ENCODE assay signal across 12 cellular contexts in the genomic region with DNA sequence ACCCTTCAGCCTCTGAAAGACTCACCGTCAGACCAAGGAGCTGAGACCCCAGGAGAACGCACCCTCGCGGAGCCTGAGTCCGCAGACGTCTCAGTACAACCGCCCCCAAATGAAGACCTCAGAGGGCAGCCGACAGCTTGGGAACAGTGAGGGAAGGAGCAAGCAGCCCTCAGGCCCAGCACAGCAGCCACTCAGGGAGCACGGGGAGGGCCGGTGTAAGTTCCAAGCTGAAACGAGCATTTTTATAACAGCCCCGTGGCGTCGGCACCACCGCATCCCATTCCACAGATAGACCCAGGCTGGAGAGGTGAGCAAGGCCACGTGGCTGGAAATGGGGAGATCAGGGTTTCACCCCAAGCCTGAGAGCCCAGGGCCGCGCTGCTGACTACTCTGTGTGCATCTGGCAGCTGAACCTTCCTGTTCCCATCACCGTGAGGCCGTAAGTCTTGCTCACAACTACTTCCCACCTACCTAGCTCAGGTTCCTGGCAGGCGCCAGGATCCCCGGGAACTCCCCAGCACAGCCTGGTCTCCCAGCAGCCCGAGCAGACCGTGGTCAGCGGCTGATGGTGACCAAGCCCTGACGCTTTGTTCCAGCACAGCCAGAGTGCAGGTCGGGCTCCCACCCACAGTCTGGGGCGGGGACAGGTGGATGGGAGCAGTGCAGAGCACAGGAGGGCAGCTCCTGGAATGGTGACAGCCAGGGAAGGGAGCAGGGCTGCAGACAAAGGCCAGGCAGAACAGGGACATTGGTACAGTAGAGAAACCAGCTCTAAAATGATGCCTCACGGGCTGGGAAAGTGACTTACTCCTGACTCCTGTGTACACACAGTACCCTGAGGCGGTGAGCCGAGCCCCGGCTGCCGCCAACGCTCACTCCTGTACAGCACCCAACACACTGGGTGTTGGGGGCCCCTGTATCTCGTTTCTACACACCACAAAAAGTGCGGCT. TPM values are rescaled to one million over a fixed set of nuclear protein-coding genes. Genes with fewer than 3 reads are reported as not detected.
A peak's percentile ranks its signal among the peaks of the same experiment; 100 is the strongest.
DNase-seq lines count a peak whose midpoint lies in the region; ATAC-seq, FAIRE-seq and TF ChIP-seq lines count a peak whose summit lies in the region.
"Had no signal": no experiment of that assay in that cellular context is flagged by ENCODE, and none has a peak within 500 bp of the region (broad histone marks: within the 10 kb centered on the region; RNA-seq: fewer than 3 reads in every experiment).

No MANE protein-coding gene starts in this region.

- H3K4me3 Mint-ChIP-seq in CD4-positive, alpha-beta T cell = peak overlapping the region; percentile 42

- H3K4me2 ChIP-seq in GM12878 (ENCODE audit: control insufficient read depth, insufficient read depth) = no peak overlapping the region
- peak overlapping the region; percentile 95 for H3K4me2 ChIP-seq in HepG2 (ENCODE audit: low read depth, low read length)

- H3K36me3 Mint-ChIP-seq in CD4-positive, alpha-beta T cell (ENCODE audit: low read depth) = no peaks in the 10 kb centered on the region
- H3K36me3 Mint-ChIP-seq: CD4-positive, alpha-beta memory T cell had no signal

- no peaks in the 10 kb centered on the region for H3K9me3 ChIP-seq in CD4-positive, alpha-beta T cell (ENCODE audit: control insufficient read depth, low read length)
- H3K9me3 ChIP-seq in GM12878 (replicated peaks; ENCODE audit: control insufficient read depth, insufficient read depth, low read length) (no peaks in the 10 kb centered on the region; the same call in 2 of the 3 replicates), HepG2 (ENCODE audit: low read length) (no peaks in the 10 kb centered on the region)

- no peak for DNase-seq in CD4-positive, alpha-beta T cell
- DNase-seq in GM12878 (ENCODE audit: low read depth, low spot score) (no peak), HepG2 (ENCODE audit: low spot score) (no peak), T-helper 9 cell (no peak), NCI-H446 (lab: John Stamatoyannopoulos, UW) (no peak), NCI-H2196 (lab: John Stamatoyannopoulos, UW; ENCODE audit: unreplicated experiment) (no peak)
- no peak for DNase-seq in stimulated activated CD4-positive, alpha-beta T cell treated with anti-CD3 and anti-CD28 coated beads, Interleukin-1b, Interleukin-23, amount 100 ng/mL, for 48 hours
- DNase-seq: activated CD8-positive, alpha-beta memory T cell treated with anti-CD3 and anti-CD28 coated beads, Interleukin-2, amount 50 U/mL, for 48 hours; CD4-positive, alpha-beta memory T cell; NCI-H187 had no signal

- ATAC-seq in CD4-positive, alpha-beta T cell (ENCODE audit: poor library complexity) = peak; percentile 65
- ATAC-seq in HG03442 (IDR thresholded peaks at IDR 0.05; ENCODE audit: unreplicated experiment) (peak; percentile 52), GM12878 (peak; percentile 52), HepG2 (peak; percentile 88)

- H3K79me2 ChIP-seq in GM12878 (ENCODE audit: control insufficient read depth, insufficient read depth, low read length) (no peaks in the 10 kb centered on the region), HepG2 (ENCODE audit: insufficient read depth, low read length) (no peaks in the 10 kb centered on the region)

- no peak overlapping the region for H3K27ac ChIP-seq in CD4-positive, alpha-beta T cell (ENCODE audit: low read depth, low read length)
- H3K27ac ChIP-seq in GM12878 (ENCODE audit: control insufficient read depth, insufficient read depth) (no peak overlapping the region), HepG2 (ENCODE audit: extremely low read length, insufficient read depth, low read length) (no peak overlapping the region)
- H3K27ac ChIP-seq: coronary artery had no signal

- no peaks in the 10 kb centered on the region for H3K9me3 Mint-ChIP-seq in CD4-positive, alpha-beta T cell

- H2AFZ ChIP-seq in GM12878 (ENCODE audit: control insufficient read depth, low read depth, low read length) (no peak overlapping the region), HepG2 (ENCODE audit: low read length) (no peak overlapping the region)

- H3K36me3 ChIP-seq in GM12878 (ENCODE audit: control insufficient read depth in 2 of 2, insufficient read depth in 2 of 2, low read length in 1 of 2) (no peaks in the 10 kb centered on the region), HepG2 (replicated peaks in 1 of 2; ENCODE audit: control insufficient read depth in 1 of 2, insufficient read depth in 2 of 2, low read length in 2 of 2) (no peaks in the 10 kb centered on the region)

- no peak overlapping the region for H3K4me3 ChIP-seq in GM12878
- peak overlapping the region; percentile 37 to 71 (median 40); a peak in 5 of 6 replicates for H3K4me3 ChIP-seq in HepG2 (replicated peaks in 1 of 3; ENCODE audit: insufficient read depth in 1 of 3, low read depth in 2 of 3, low read length in 3 of 3)
- H3K4me3 ChIP-seq: coronary artery had no signal

- FAIRE-seq in GM12878 (lab: Jason Lieb, UNC) = no peak
- FAIRE-seq in HepG2 (lab: Jason Lieb, UNC) = peak; percentile 30

- BruUV-seq in GM12878 (replicated peaks; lab: Mats Ljungman, UMichigan) (no TSS peak), HepG2 (replicated peaks; lab: Mats Ljungman, UMichigan) (no TSS peak)

- WGBS in GM12878 (ENCODE audit: insufficient coverage, insufficient replicate concordance, low lambda C conversion rate, missing lambda C conversion rate) = 35% methylated on average over 36 of the region's 36 CpGs
- 11% methylated on average over 11 of the region's 36 CpGs for WGBS in HepG2 (ENCODE audit: low lambda C conversion rate)

- peaks cover 18% of the 10 kb centered on the region for H3K27me3 ChIP-seq in CD4-positive, alpha-beta T cell (ENCODE audit: control insufficient read depth, insufficient read depth, low read length)
- H3K27me3 ChIP-seq in GM12878 (replicated peaks in 1 of 2; ENCODE audit: control insufficient read depth in 2 of 2, insufficient read depth in 2 of 2, low read length in 1 of 2) (peaks cover 0 to 2% of the 10 kb centered on the region in 2 experiments; a peak in 1 of 4 replicates), HepG2 (ENCODE audit: control insufficient read depth in 1 of 2, insufficient read depth in 2 of 2, low read length in 2 of 2) (peaks cover 10 to 26% of the 10 kb centered on the region in 2 experiments; a peak in 4 of 5 replicates)

- peaks cover 28% of the 10 kb centered on the region for H3K27me3 Mint-ChIP-seq in CD4-positive, alpha-beta T cell

- peaks cover 8% of the 10 kb centered on the region for H3K4me1 Mint-ChIP-seq in CD4-positive, alpha-beta T cell (ENCODE audit: low read depth)

- TF ChIP-seq RAD21 in GM12878 (IDR thresholded peaks at IDR 0.05; ENCODE audit: insufficient read depth, low read depth, low read length) (no peak), HepG2 (CRISPR knock-in tag; IDR thresholded peaks at IDR 0.05) (no peak)

- in situ Hi-C loops in GM12878 (cut with MboI) = no loop called here
- in situ Hi-C loops in HepG2 (cut with HindIII; ENCODE audit: extremely low pct_ligation_motif_present, low pct_unique_long_range_greater_than_20kb) = no loop called here

- H4K20me1 ChIP-seq in GM12878 (ENCODE audit: control insufficient read depth, insufficient read depth) = no peaks in the 10 kb centered on the region
- H4K20me1 ChIP-seq in HepG2 (ENCODE audit: insufficient read depth, low read length) = no peaks in the 10 kb centered on the region

- POLR2A ChIA-PET in CD4-positive, alpha-beta T cell (lab: Charles Lee) = interaction anchor here (1.5 kb wide), 1 partner anchor 50 kb away, joined by 4 read pairs; the partner anchor contains the start of gene LMBR1
- POLR2A ChIA-PET in GM12878 (lab: Charles Lee) = no interaction called here
- POLR2A ChIA-PET in HepG2 (lab: Yijun Ruan, JAX) = no interaction called here

- CTCF ChIA-PET in CD4-positive, alpha-beta T cell (lab: Charles Lee) = no interaction called here
- CTCF ChIA-PET in GM12878 (lab: Yijun Ruan, JAX) = interaction anchor here (1.0 to 1.5 kb wide), 2 partner anchors 16 to 330 kb away, joined by 3 read pairs; no protein-coding TSS in a partner anchor
- CTCF ChIA-PET in HepG2 (lab: Yijun Ruan, JAX; ENCODE audit: low intra/inter-chr PET ratio, low total read pairs) = no interaction called here

- SMC1A ChIA-PET in GM12878 (lab: Charles Lee; ENCODE audit: uncharacterized antibody, unreplicated experiment) = no interaction called here

- H3K27ac Mint-ChIP-seq in CD4-positive, alpha-beta T cell = no peak overlapping the region

- H3K9ac ChIP-seq in GM12878 (ENCODE audit: control insufficient read depth, insufficient read depth, low read length) (no peak overlapping the region), HepG2 (ENCODE audit: insufficient read depth, low read depth, low read length) (peak overlapping the region; percentile 28; the same call in 1 of the 2 replicates)

- no peak for TF ChIP-seq CTCF in CD4-positive, alpha-beta T cell (IDR thresholded peaks at IDR 0.05)
- TF ChIP-seq CTCF in GM12878 (IDR thresholded peaks at IDR 0.05 in 2 of 3, conservative IDR thresholded peaks at IDR 0.05 in 1 of 3; ENCODE audit: control insufficient read depth in 2 of 3, extremely low read depth in 1 of 3, insufficient read depth in 1 of 3, low read depth in 3 of 3, low read length in 3 of 3) (no peak), HepG2 (CRISPR knock-in tag; IDR thresholded peaks at IDR 0.05) (no peak)

- RAD21 ChIA-PET in GM12878 (lab: Charles Lee; ENCODE audit: unreplicated experiment) = no interaction called here

- no peak; the same call in 1 of the 2 replicates for TF ChIP-seq POLR2A in GM12878 (IDR thresholded peaks at IDR 0.05; ENCODE audit: low read depth, low read length)
- no peak for TF ChIP-seq POLR2A in HepG2 (IDR thresholded peaks at IDR 0.05; ENCODE audit: insufficient read depth in 1 of 2, low read depth in 2 of 2, low read length in 2 of 2)

- no peak for TF ChIP-seq EP300 in GM12878 (IDR thresholded peaks at IDR 0.05; ENCODE audit: borderline replicate concordance in 1 of 2, control insufficient read depth in 1 of 2, low read depth in 2 of 2, low read length in 2 of 2)
- no peak for TF ChIP-seq EP300 in HepG2 (IDR thresholded peaks at IDR 0.05; ENCODE audit: low read depth in 2 of 2, low read length in 2 of 2)
- no peak for TF ChIP-seq EP300 in HepG2 (CRISPR knock-in tag; IDR thresholded peaks at IDR 0.05; ENCODE audit: borderline replicate concordance)

- intact Hi-C loops in CD4-positive, alpha-beta T cell (cut with DNase I, micrococcal nuclease) = no loop called here
- intact Hi-C loops in GM12878 (cut with micrococcal nuclease; ENCODE audit: unreplicated experiment) (no loop called here), HepG2 (cut with micrococcal nuclease; ENCODE audit: unreplicated experiment) (no loop called here)

- H3K4me1 ChIP-seq in GM12878 (ENCODE audit: control insufficient read depth, insufficient read depth, low read length) (no peaks in the 10 kb centered on the region), HepG2 (ENCODE audit: insufficient read depth, low read length) (peaks cover 29% of the 10 kb centered on the region)

RNA-seq across cellular contexts. Expression of gene NOM1, which starts 6.1 kb away (rescaled TPM):
- 10 to 100 TPM; 25.5 to 27.6 TPM for total RNA-seq in CD4-positive, alpha-beta T cell
- 77.9 and 79.1 TPM in 2 replicates for total RNA-seq in GM12878 (2013; cell fraction: nucleolus; rRNA removed)
- total RNA-seq in GM12878 (2014; rRNA removed) (17.6 and 19.0 TPM in 2 replicates), GM12878 (2014; rRNA removed; fragmentation: Illumina TruSeq; extraction: Trizol) (13.1 and 18.1 TPM in 2 replicates), GM12878 (2021) (18.3 and 20.1 TPM in 2 replicates), HepG2 (2016; rRNA removed; fragmentation: Illumina TruSeq; extraction: Trizol) (17.3 and 26.2 TPM in 2 replicates)
- 8.6 TPM for polyA plus RNA-seq in GM12878 (2011; ENCODE audit: low read depth)
- polyA plus RNA-seq in GM12878 (2011; rRNA removed) (15.7 and 18.0 TPM in 2 replicates), GM12878 (2014; fragmentation: Illumina TruSeq; extraction: Trizol) (18.2 and 21.6 TPM in 2 replicates), GM12878 (2014; fragmentation: Nextera tagmentation; extraction: Ambion mirVana) (1 to 10 TPM; 2.9 to 4.2 TPM), GM12878 (2014; rRNA removed) (20.8 and 21.3 TPM in 2 replicates), GM12878 (2016; fragmentation: Nextera tagmentation; extraction: Ambion mirVana) (10 to 100 TPM; 12.7 to 13.9 TPM), HepG2 (2011; rRNA removed) (14.0 and 14.2 TPM in 2 replicates)
- polyA plus RNA-seq in GM12878 (2011; cell fraction: cytosol; rRNA removed) = 12.9 and 14.4 TPM in 2 replicates
- 31.6 and 44.3 TPM in 2 replicates for polyA plus RNA-seq in GM12878 (2011; cell fraction: nucleus; rRNA removed)
- 11.9 and 14.8 TPM in 2 replicates for polyA plus RNA-seq in GM12878 (2012)
- 18.7 and 20.2 TPM in 2 replicates for polyA minus RNA-seq in GM12878 (2011; rRNA and poly(A)+ RNA removed)
- polyA minus RNA-seq in GM12878 (2011; cell fraction: cytosol; rRNA and poly(A)+ RNA removed) = 12.0 and 14.8 TPM in 2 replicates
- polyA minus RNA-seq in GM12878 (2011; cell fraction: nucleus; rRNA and poly(A)+ RNA removed) = 18.6 and 34.3 TPM in 2 replicates
- total RNA-seq in HepG2 (2016; cell fraction: cytosol; rRNA removed; fragmentation: Illumina TruSeq; extraction: Trizol; ENCODE audit: low read depth) = 19.4 and 19.6 TPM in 2 replicates
- total RNA-seq in HepG2 (2016; cell fraction: insoluble cytoplasmic fraction; rRNA removed; fragmentation: Illumina TruSeq; extraction: Trizol) = 17.8 and 29.8 TPM in 2 replicates
- 9.5 and 9.7 TPM in 2 replicates for total RNA-seq in HepG2 (2016; cell fraction: membrane; rRNA removed; fragmentation: Illumina TruSeq; extraction: Trizol)
- total RNA-seq in HepG2 (2016; cell fraction: nucleus; rRNA removed; fragmentation: Illumina TruSeq; extraction: Trizol) = 38.8 and 47.6 TPM in 2 replicates
- polyA plus RNA-seq in HepG2 (2011; cell fraction: cytosol; rRNA removed) = 3.9 and 4.6 TPM in 2 replicates
- 31.2 and 37.8 TPM in 2 replicates for polyA plus RNA-seq in HepG2 (2011; cell fraction: nucleus; rRNA removed)
- polyA plus RNA-seq in HepG2 (2012) = 12.8 and 13.3 TPM in 2 replicates
- 0.77 and 1.1 TPM in 2 replicates for polyA plus RNA-seq in HepG2 (2016; cell fraction: cytosol; fragmentation: Illumina TruSeq; extraction: Trizol; ENCODE audit: low read depth)
- 13.4 and 13.7 TPM in 2 replicates for polyA plus RNA-seq in HepG2 (2016; cell fraction: insoluble cytoplasmic fraction; fragmentation: Illumina TruSeq; extraction: Trizol; ENCODE audit: low read depth)
- polyA plus RNA-seq in HepG2 (2016; cell fraction: membrane; fragmentation: Illumina TruSeq; extraction: Trizol; ENCODE audit: low read depth) = 2.3 and 2.8 TPM in 2 replicates
- 57.7 and 61.6 TPM in 2 replicates for polyA plus RNA-seq in HepG2 (2016; cell fraction: nucleus; fragmentation: Illumina TruSeq; extraction: Trizol; ENCODE audit: insufficient read depth, low read depth)
- polyA minus RNA-seq in HepG2 (2011; rRNA and poly(A)+ RNA removed; ENCODE audit: low replicate concordance) = 25.8 and 45.7 TPM in 2 replicates
- 5.3 and 6.9 TPM in 2 replicates for polyA minus RNA-seq in HepG2 (2011; cell fraction: cytosol; rRNA and poly(A)+ RNA removed)
- polyA minus RNA-seq in HepG2 (2011; cell fraction: nucleus; rRNA and poly(A)+ RNA removed) = 44.3 and 51.8 TPM in 2 replicates

RNA-seq across cellular contexts. Expression of gene LMBR1, which starts 50.4 kb away (rescaled TPM):
- total RNA-seq in CD4-positive, alpha-beta T cell = 10 to 100 TPM; 61.6 to 61.9 TPM
- 221 and 240 TPM in 2 replicates for total RNA-seq in GM12878 (2013; cell fraction: nucleolus; rRNA removed)
- total RNA-seq in GM12878 (2014; rRNA removed) = 49.0 and 63.5 TPM in 2 replicates
- total RNA-seq in GM12878 (2014; rRNA removed; fragmentation: Illumina TruSeq; extraction: Trizol) = 27.1 and 28.3 TPM in 2 replicates
- 44.4 and 52.9 TPM in 2 replicates for total RNA-seq in GM12878 (2021)
- 11.0 TPM for polyA plus RNA-seq in GM12878 (2011; ENCODE audit: low read depth)
- 29.1 and 43.4 TPM in 2 replicates for polyA plus RNA-seq in GM12878 (2011; rRNA removed)
- polyA plus RNA-seq in GM12878 (2011; cell fraction: cytosol; rRNA removed) = 21.4 and 23.7 TPM in 2 replicates
- 50.8 and 52.8 TPM in 2 replicates for polyA plus RNA-seq in GM12878 (2011; cell fraction: nucleus; rRNA removed)
- 14.0 and 19.9 TPM in 2 replicates for polyA plus RNA-seq in GM12878 (2012)
- 28.4 and 33.4 TPM in 2 replicates for polyA plus RNA-seq in GM12878 (2014; fragmentation: Illumina TruSeq; extraction: Trizol)
- polyA plus RNA-seq in GM12878 (2014; fragmentation: Nextera tagmentation; extraction: Ambion mirVana) = 1 to 10 TPM; 4.0 to 7.5 TPM
- 24.7 and 27.4 TPM in 2 replicates for polyA plus RNA-seq in GM12878 (2014; rRNA removed)
- polyA plus RNA-seq in GM12878 (2016; fragmentation: Nextera tagmentation; extraction: Ambion mirVana) = 10 to 100 TPM; 44.2 to 46.5 TPM
- 70.2 and 78.6 TPM in 2 replicates for polyA minus RNA-seq in GM12878 (2011; rRNA and poly(A)+ RNA removed)
- polyA minus RNA-seq in GM12878 (2011; cell fraction: cytosol; rRNA and poly(A)+ RNA removed) = 18.4 and 19.6 TPM in 2 replicates
- 85.7 and 148 TPM in 2 replicates for polyA minus RNA-seq in GM12878 (2011; cell fraction: nucleus; rRNA and poly(A)+ RNA removed)
- 30.4 and 39.6 TPM in 2 replicates for total RNA-seq in HepG2 (2016; rRNA removed; fragmentation: Illumina TruSeq; extraction: Trizol)
- 32.2 and 34.5 TPM in 2 replicates for total RNA-seq in HepG2 (2016; cell fraction: cytosol; rRNA removed; fragmentation: Illumina TruSeq; extraction: Trizol; ENCODE audit: low read depth)
- 31.7 and 39.8 TPM in 2 replicates for total RNA-seq in HepG2 (2016; cell fraction: insoluble cytoplasmic fraction; rRNA removed; fragmentation: Illumina TruSeq; extraction: Trizol)
- total RNA-seq in HepG2 (2016; cell fraction: membrane; rRNA removed; fragmentation: Illumina TruSeq; extraction: Trizol) = 35.2 and 35.7 TPM in 2 replicates
- total RNA-seq in HepG2 (2016; cell fraction: nucleus; rRNA removed; fragmentation: Illumina TruSeq; extraction: Trizol) = 74.2 and 80.7 TPM in 2 replicates
- polyA plus RNA-seq in HepG2 (2011; rRNA removed) = 18.7 and 20.9 TPM in 2 replicates
- 14.8 and 17.5 TPM in 2 replicates for polyA plus RNA-seq in HepG2 (2011; cell fraction: cytosol; rRNA removed)
- 48.7 and 53.2 TPM in 2 replicates for polyA plus RNA-seq in HepG2 (2011; cell fraction: nucleus; rRNA removed)
- 16.2 and 18.9 TPM in 2 replicates for polyA plus RNA-seq in HepG2 (2012)
- 6.0 and 6.1 TPM in 2 replicates for polyA plus RNA-seq in HepG2 (2016; cell fraction: cytosol; fragmentation: Illumina TruSeq; extraction: Trizol; ENCODE audit: low read depth)
- 24.4 and 27.6 TPM in 2 replicates for polyA plus RNA-seq in HepG2 (2016; cell fraction: insoluble cytoplasmic fraction; fragmentation: Illumina TruSeq; extraction: Trizol; ENCODE audit: low read depth)
- 16.2 and 17.5 TPM in 2 replicates for polyA plus RNA-seq in HepG2 (2016; cell fraction: membrane; fragmentation: Illumina TruSeq; extraction: Trizol; ENCODE audit: low read depth)
- 38.6 and 52.3 TPM in 2 replicates for polyA plus RNA-seq in HepG2 (2016; cell fraction: nucleus; fragmentation: Illumina TruSeq; extraction: Trizol; ENCODE audit: insufficient read depth, low read depth)
- 52.9 and 78.7 TPM in 2 replicates for polyA minus RNA-seq in HepG2 (2011; rRNA and poly(A)+ RNA removed; ENCODE audit: low replicate concordance)
- polyA minus RNA-seq in HepG2 (2011; cell fraction: cytosol; rRNA and poly(A)+ RNA removed) = 24.6 and 26.7 TPM in 2 replicates
- polyA minus RNA-seq in HepG2 (2011; cell fraction: nucleus; rRNA and poly(A)+ RNA removed) = 160 and 168 TPM in 2 replicates
